8 cellular contexts compared by ENCODE assay signal in the genomic region with DNA sequence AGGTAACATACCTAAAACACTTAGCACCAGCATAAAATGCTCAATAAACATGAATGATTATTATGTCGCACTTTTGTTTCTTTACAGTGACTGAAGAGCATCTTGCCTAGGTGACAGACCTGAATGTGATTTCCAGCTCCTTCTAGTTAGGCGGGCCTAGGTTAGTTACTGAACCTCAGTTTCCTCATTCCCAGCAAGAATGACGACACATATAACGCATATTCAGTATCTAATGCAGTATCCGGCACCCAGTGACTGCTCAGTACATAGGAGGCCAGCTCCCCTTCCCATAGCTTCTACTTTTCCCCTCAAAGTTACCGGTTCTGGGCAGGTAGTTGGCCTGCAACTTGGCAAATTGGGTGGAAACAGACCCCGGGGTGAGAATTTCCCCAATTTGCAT. TPM values are rescaled to one million over a fixed set of nuclear protein-coding genes. Genes with fewer than 3 reads are reported as not detected.
DNase-seq lines count a peak whose midpoint lies in the region; ATAC-seq, FAIRE-seq and TF ChIP-seq lines count a peak whose summit lies in the region.

No MANE protein-coding gene starts in this region.

- peaks cover 4% of the 10 kb centered on the region for H3K4me1 ChIP-seq in fibroblast of lung (ENCODE audit: control insufficient read depth, extremely low read depth, insufficient read depth, low read length)

- ATAC-seq in activated CD8-positive, alpha-beta memory T cell treated with anti-CD3 and anti-CD28 coated beads, Interleukin-2, amount 10 ng/mL, durations not matched to agents 7 days and 5 days: no peak
- ATAC-seq in stimulated activated naive B cell treated with anti-CD40 and anti-IgM and Interleukin-4, amounts not matched to agents 10 μg/mL and 1 μg/mL and 100 μg/mL, for 72 hours (replicated peaks): no peak

- peaks cover 25% of the 10 kb centered on the region for H3K4me1 Mint-ChIP-seq in activated CD8-positive, alpha-beta memory T cell treated with anti-CD3 and anti-CD28 coated beads, Interleukin-2, amount 10 ng/mL, durations not matched to agents 7 days and 5 days
- H3K4me1 Mint-ChIP-seq in stimulated activated naive B cell treated with anti-CD40 and anti-IgM and Interleukin-4, amounts not matched to agents 10 μg/mL and 1 μg/mL and 100 μg/mL, for 72 hours: peaks cover 19 to 26% of the 10 kb centered on the region in 2 donors

- H2AFZ ChIP-seq in fibroblast of lung (ENCODE audit: low read length): peak overlapping the region; percentile 96

- no peak for TF ChIP-seq POLR2A in H54 (IDR thresholded peaks at IDR 0.05; ENCODE audit: low read depth, low read length)

- H3K4me2 ChIP-seq in fibroblast of lung (ENCODE audit: extremely low read depth, insufficient read depth, low read length): peak overlapping the region; percentile 98

- H3K27me3 Mint-ChIP-seq in activated CD8-positive, alpha-beta memory T cell treated with anti-CD3 and anti-CD28 coated beads, Interleukin-2, amount 10 ng/mL, durations not matched to agents 7 days and 5 days: no peaks in the 10 kb centered on the region
- no peaks in the 10 kb centered on the region for H3K27me3 Mint-ChIP-seq in stimulated activated naive B cell treated with anti-CD40 and anti-IgM and Interleukin-4, amounts not matched to agents 10 μg/mL and 1 μg/mL and 100 μg/mL, for 72 hours

- H3K79me2 ChIP-seq in fibroblast of lung (ENCODE audit: control insufficient read depth, insufficient read depth, low read length): peaks cover 5% of the 10 kb centered on the region

- CTCF ChIA-PET in activated CD8-positive, alpha-beta memory T cell treated with anti-CD3 and anti-CD28 coated beads, Interleukin-2, amount 10 ng/mL, durations not matched to agents 7 days and 5 days (lab: Charles Lee): no interaction called here

- H3K36me3 Mint-ChIP-seq in activated CD8-positive, alpha-beta memory T cell treated with anti-CD3 and anti-CD28 coated beads, Interleukin-2, amount 10 ng/mL, durations not matched to agents 7 days and 5 days: peaks cover 7% of the 10 kb centered on the region
- peaks cover 4 to 12% of the 10 kb centered on the region in 2 donors for H3K36me3 Mint-ChIP-seq in stimulated activated naive B cell treated with anti-CD40 and anti-IgM and Interleukin-4, amounts not matched to agents 10 μg/mL and 1 μg/mL and 100 μg/mL, for 72 hours

- H3K27ac ChIP-seq in SK-N-MC (no peak overlapping the region), fibroblast of lung (ENCODE audit: insufficient read depth, low read length) (no peak overlapping the region)

- H3K36me3 ChIP-seq in SK-N-MC (ENCODE audit: insufficient read depth, low read length) (no peaks in the 10 kb centered on the region; the same call in 1 of the 2 replicates), fibroblast of lung (ENCODE audit: control insufficient read depth, insufficient read depth, low read length) (peaks cover 5% of the 10 kb centered on the region)

- H3K4me3 ChIP-seq in SK-N-MC (peak overlapping the region; percentile 86), fibroblast of lung (replicated peaks in 1 of 4; ENCODE audit: control extremely low read depth in 1 of 4, insufficient read depth in 1 of 4, low read depth in 3 of 4, low read length in 4 of 4) (peak overlapping the region; percentile 73 to 84 (median 76))

- H3K9me3 ChIP-seq in SK-N-MC (ENCODE audit: low read depth, low read length) (no peaks in the 10 kb centered on the region), fibroblast of lung (ENCODE audit: control insufficient read depth, insufficient read depth, low read depth, low read length) (no peaks in the 10 kb centered on the region)

- H3K9ac ChIP-seq in SK-N-MC (ENCODE audit: insufficient read length) (peak overlapping the region; percentile 86), fibroblast of lung (ENCODE audit: insufficient read depth, low read length) (peak overlapping the region; percentile 65)

- peak overlapping the region; percentile 92 for H3K4me3 Mint-ChIP-seq in activated CD8-positive, alpha-beta memory T cell treated with anti-CD3 and anti-CD28 coated beads, Interleukin-2, amount 10 ng/mL, durations not matched to agents 7 days and 5 days
- peak overlapping the region; percentile 88 to 92 for H3K4me3 Mint-ChIP-seq in stimulated activated naive B cell treated with anti-CD40 and anti-IgM and Interleukin-4, amounts not matched to agents 10 μg/mL and 1 μg/mL and 100 μg/mL, for 72 hours

- TF ChIP-seq CTCF in fibroblast of lung (conservative IDR thresholded peaks at IDR 0.05 in 1 of 2, IDR thresholded peaks at IDR 0.05 in 1 of 2; ENCODE audit: low read depth in 1 of 2, low read length in 2 of 2): no peak

- H3K27ac Mint-ChIP-seq in activated CD8-positive, alpha-beta memory T cell treated with anti-CD3 and anti-CD28 coated beads, Interleukin-2, amount 10 ng/mL, durations not matched to agents 7 days and 5 days: peak overlapping the region; percentile 78
- peak overlapping the region; percentile 92 for H3K27ac Mint-ChIP-seq in stimulated activated naive B cell treated with anti-CD40 and anti-IgM and Interleukin-4, amounts not matched to agents 10 μg/mL and 1 μg/mL and 100 μg/mL, for 72 hours

- no peak for DNase-seq in activated CD8-positive, alpha-beta memory T cell treated with anti-CD3 and anti-CD28 coated beads, Interleukin-2, amount 10 ng/mL, durations not matched to agents 7 days and 5 days
- DNase-seq in activated CD8-positive, alpha-beta memory T cell treated with anti-CD3 and anti-CD28 coated beads for 24 hours: no peak
- DNase-seq in SK-N-MC (ENCODE audit: low read depth, low spot score) (no peak), fibroblast of lung (ENCODE audit: low read depth in 2 of 2) (no peak), H54 (ENCODE audit: insufficient read length, low spot score) (no peak), NCI-H2171 (lab: John Stamatoyannopoulos, UW) (no peak)
- DNase-seq in stimulated activated naive B cell treated with anti-CD40 and anti-IgM and Interleukin-4, amounts not matched to agents 10 μg/mL and 1 μg/mL and 100 μg/mL, for 72 hours: no peak
- DNase-seq in stimulated activated CD4-positive, alpha-beta T cell treated with anti-CD3 and anti-CD28 coated beads, Interleukin-2, amount 100 ng/mL, for 24 hours: no peak

- no peak for FAIRE-seq in H54 (lab: Jason Lieb, UNC)

- no peaks in the 10 kb centered on the region for H3K27me3 ChIP-seq in fibroblast of lung (ENCODE audit: control insufficient read depth, insufficient read depth, low read length)

- H3K9me3 Mint-ChIP-seq in activated CD8-positive, alpha-beta memory T cell treated with anti-CD3 and anti-CD28 coated beads, Interleukin-2, amount 10 ng/mL, durations not matched to agents 7 days and 5 days (ENCODE audit: low read depth): no peaks in the 10 kb centered on the region
- H3K9me3 Mint-ChIP-seq in stimulated activated naive B cell treated with anti-CD40 and anti-IgM and Interleukin-4, amounts not matched to agents 10 μg/mL and 1 μg/mL and 100 μg/mL, for 72 hours: no peaks in the 10 kb centered on the region

- H4K20me1 ChIP-seq in fibroblast of lung (ENCODE audit: control insufficient read depth, extremely low read depth, insufficient read depth, low read length): no peaks in the 10 kb centered on the region

RNA-seq across cellular contexts. Expression of a gene that starts 0.8 kb away (rescaled TPM):
- total RNA-seq in activated CD8-positive, alpha-beta memory T cell treated with anti-CD3 and anti-CD28 coated beads, Interleukin-2, amount 10 ng/mL, durations not matched to agents 7 days and 5 days: 1 to 10 TPM; 8.1 to 9.8 TPM
- under 0.01 and 0.33 TPM in 2 replicates for total RNA-seq in fibroblast of lung
- 1.2 and 3.4 TPM in 2 replicates for polyA plus RNA-seq in fibroblast of lung
- polyA plus RNA-seq in fibroblast of lung (2012): 0.90 and 2.2 TPM in 2 replicates
- polyA minus RNA-seq in fibroblast of lung (ENCODE audit: low replicate concordance): 0.82 and 1.9 TPM in 2 replicates

RNA-seq across cellular contexts. Expression of a gene that starts 17.0 kb away (rescaled TPM):
- total RNA-seq in activated CD8-positive, alpha-beta memory T cell treated with anti-CD3 and anti-CD28 coated beads, Interleukin-2, amount 10 ng/mL, durations not matched to agents 7 days and 5 days: 1 to 10 TPM; 2.2 to 5.0 TPM
- 11.6 and 15.9 TPM in 2 replicates for total RNA-seq in fibroblast of lung
- polyA plus RNA-seq in fibroblast of lung: 7.4 and 12.8 TPM in 2 replicates
- polyA plus RNA-seq in fibroblast of lung (2012): 10.9 and 17.6 TPM in 2 replicates
- polyA minus RNA-seq in fibroblast of lung (ENCODE audit: low replicate concordance): 33.2 and 49.1 TPM in 2 replicates

RNA-seq across cellular contexts. Expression of a gene that starts 38.7 kb away (rescaled TPM):
- total RNA-seq in activated CD8-positive, alpha-beta memory T cell treated with anti-CD3 and anti-CD28 coated beads, Interleukin-2, amount 10 ng/mL, durations not matched to agents 7 days and 5 days: 10 to 100 TPM; 28.9 to 31.2 TPM
- total RNA-seq in fibroblast of lung: 38.3 and 41.1 TPM in 2 replicates
- 47.0 and 56.0 TPM in 2 replicates for polyA plus RNA-seq in fibroblast of lung
- polyA plus RNA-seq in fibroblast of lung (2012): 43.5 and 43.6 TPM in 2 replicates
- polyA minus RNA-seq in fibroblast of lung (ENCODE audit: low replicate concordance): 54.0 and 84.5 TPM in 2 replicates

RNA-seq across cellular contexts. Expression of a gene that starts 47.7 kb away (rescaled TPM):
- 100 to 1,000 TPM; 548 to 626 TPM for total RNA-seq in activated CD8-positive, alpha-beta memory T cell treated with anti-CD3 and anti-CD28 coated beads, Interleukin-2, amount 10 ng/mL, durations not matched to agents 7 days and 5 days
- 46.2 and 90.7 TPM in 2 replicates for total RNA-seq in fibroblast of lung
- 94.7 and 304 TPM in 2 replicates for polyA plus RNA-seq in fibroblast of lung
- 127 and 372 TPM in 2 replicates for polyA plus RNA-seq in fibroblast of lung (2012)
- 5.7 and 45.2 TPM in 2 replicates for polyA minus RNA-seq in fibroblast of lung (ENCODE audit: low replicate concordance)

RNA-seq across cellular contexts. Expression of a gene that starts 58.5 kb away (rescaled TPM):
- 1 to 10 TPM; 2.7 to 2.9 TPM for total RNA-seq in activated CD8-positive, alpha-beta memory T cell treated with anti-CD3 and anti-CD28 coated beads, Interleukin-2, amount 10 ng/mL, durations not matched to agents 7 days and 5 days
- 11.0 and 19.3 TPM in 2 replicates for total RNA-seq in fibroblast of lung
- polyA plus RNA-seq in fibroblast of lung: 67.6 and 69.5 TPM in 2 replicates
- polyA plus RNA-seq in fibroblast of lung (2012): 81.1 and 108 TPM in 2 replicates
- 172 and 276 TPM in 2 replicates for polyA minus RNA-seq in fibroblast of lung (ENCODE audit: low replicate concordance)
